In the genomic region with DNA sequence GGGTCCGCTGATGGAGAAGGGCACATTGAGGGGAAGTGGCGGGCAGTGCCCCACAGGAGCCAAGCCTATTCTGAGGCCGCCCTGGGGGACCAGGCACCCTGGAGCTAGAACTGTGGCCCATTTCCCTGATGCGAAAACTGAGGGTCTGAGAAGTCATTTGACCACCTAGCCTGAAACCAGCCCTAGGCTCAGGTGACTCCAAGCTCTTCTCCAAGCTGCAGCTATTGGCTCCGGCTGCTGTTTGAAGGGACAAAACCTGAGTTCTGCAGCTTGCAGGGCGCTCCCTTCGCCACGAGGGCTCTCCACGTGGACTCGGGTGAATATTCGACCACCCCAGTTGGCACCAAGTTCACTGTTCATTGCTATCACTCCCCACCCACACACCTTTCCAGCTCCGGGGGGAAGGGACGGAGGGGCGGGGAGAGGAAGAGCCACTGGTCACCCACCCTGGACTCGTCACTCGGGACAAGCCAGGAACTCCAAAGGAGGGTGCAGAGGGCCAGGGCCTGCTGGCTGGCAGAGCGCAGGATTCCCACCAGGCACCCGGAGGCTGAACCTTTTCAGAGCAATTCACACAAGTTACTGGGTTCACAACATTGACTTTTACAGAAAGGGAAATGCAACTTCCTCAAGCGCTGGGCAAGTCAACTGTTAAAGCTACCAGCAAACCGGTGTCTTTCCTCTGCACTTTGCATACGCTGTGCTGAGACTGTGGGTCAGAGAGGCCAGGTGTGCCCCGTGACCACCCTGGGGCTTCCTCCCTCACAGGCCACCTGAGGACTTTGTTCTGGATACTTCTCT, we compare ENCODE assay signal across 9 cellular contexts. TPM values are rescaled to one million over a fixed set of nuclear protein-coding genes. Genes with fewer than 3 reads are reported as not detected.
DNase-seq lines count a peak whose midpoint lies in the region; ATAC-seq and TF ChIP-seq lines count a peak whose summit lies in the region.
"Had no signal": no experiment of that assay in that cellular context is flagged by ENCODE, and none has a peak within 500 bp of the region (broad histone marks: within the 10 kb centered on the region; RNA-seq: fewer than 3 reads in every experiment).

No MANE protein-coding gene starts in this region.

- H3K9me2 ChIP-seq in MM.1S (replicated peaks; ENCODE audit: insufficient read depth, low read length) = no peaks in the 10 kb centered on the region

- no peak overlapping the region for H2BK12ac ChIP-seq in H9 (ENCODE audit: insufficient read length, low read depth, low read length)

- POLR2A ChIA-PET in activated naive CD8-positive, alpha-beta T cell treated with anti-CD3 and anti-CD28 coated beads, Interleukin-2, amount 10 ng/mL, durations not matched to agents 7 days and 5 days (lab: Charles Lee) = interaction anchor here (0.6 to 11.0 kb wide), 24 partner anchors 8 to 562 kb away, joined by 3 to 424 read pairs (median 8); partner anchors contain the start of genes CYTH4, GCAT, GGA1 and IL2RB

- no peaks in the 10 kb centered on the region for H3K23me2 ChIP-seq in H9 (ENCODE audit: insufficient read length, low read depth, low read length, poor library complexity, severe bottlenecking)

- no peak overlapping the region for H4K8ac ChIP-seq in H9 (replicated peaks; ENCODE audit: insufficient read length, low read depth, low read length)

- CTCF ChIA-PET in activated naive CD4-positive, alpha-beta T cell treated with anti-CD3 and anti-CD28 coated beads, Interleukin-2, amount 10 ng/mL, durations not matched to agents 7 days and 5 days (lab: Charles Lee) = interaction anchor here (1.4 to 9.8 kb wide), 3 partner anchors 15 to 45 kb away, joined by 3 to 134 read pairs (median 7); no protein-coding TSS in a partner anchor

- H3K9ac ChIP-seq in MM.1S (ENCODE audit: low read length) = peak overlapping the region; percentile 91
- H3K9ac ChIP-seq in H9 (ENCODE audit: extremely low read depth, insufficient read length, low read length) = no peak overlapping the region

- no peak overlapping the region for H2BK15ac ChIP-seq in H9 (ENCODE audit: low read depth, low read length)

- H3K27me3 ChIP-seq in MM.1S (replicated peaks; ENCODE audit: insufficient read depth, low read length) (no peaks in the 10 kb centered on the region), upper lobe of right lung (peaks cover 11% of the 10 kb centered on the region), H9 (ENCODE audit: insufficient read depth, low read length) (no peaks in the 10 kb centered on the region)
- H3K27me3 ChIP-seq: ovary had no signal

- no peak overlapping the region for H3K56ac ChIP-seq in H9 (ENCODE audit: insufficient read length, low read depth, low read length)

- intact Hi-C loops in upper lobe of right lung (cut with DNase I) = no loop called here

- peaks cover 40% of the 10 kb centered on the region for H3K4me1 Mint-ChIP-seq in activated naive CD4-positive, alpha-beta T cell treated with anti-CD3 and anti-CD28 coated beads, Interleukin-2, amount 10 ng/mL, durations not matched to agents 7 days and 5 days
- peaks cover 25% of the 10 kb centered on the region for H3K4me1 Mint-ChIP-seq in activated naive CD8-positive, alpha-beta T cell treated with anti-CD3 and anti-CD28 coated beads, Interleukin-2, amount 10 ng/mL, durations not matched to agents 7 days and 5 days
- peaks cover 14 to 32% of the 10 kb centered on the region in 2 experiments for H3K4me1 Mint-ChIP-seq in H9

- no peak overlapping the region for H4K91ac ChIP-seq in H9 (ENCODE audit: insufficient read length, low read depth, low read length)

- H3K4ac ChIP-seq in H9 (ENCODE audit: low read depth, low read length) = no peak overlapping the region

- H3K4me3 Mint-ChIP-seq in activated naive CD4-positive, alpha-beta T cell treated with anti-CD3 and anti-CD28 coated beads, Interleukin-2, amount 10 ng/mL, durations not matched to agents 7 days and 5 days = peak overlapping the region; percentile 100
- peak overlapping the region; percentile 100 for H3K4me3 Mint-ChIP-seq in activated naive CD8-positive, alpha-beta T cell treated with anti-CD3 and anti-CD28 coated beads, Interleukin-2, amount 10 ng/mL, durations not matched to agents 7 days and 5 days
- no peak overlapping the region for H3K4me3 Mint-ChIP-seq in H9

- H2AFZ ChIP-seq in MM.1S (ENCODE audit: low read length) (peak overlapping the region; percentile 57; the same call in 1 of the 2 replicates), H9 (ENCODE audit: low read length) (no peak overlapping the region)

- H3F3A ChIP-seq in MM.1S (ENCODE audit: insufficient read depth, low read length) = peaks cover 48% of the 10 kb centered on the region

- no peak overlapping the region for H2BK120ac ChIP-seq in H9 (ENCODE audit: low read depth, low read length, poor library complexity, severe bottlenecking)

- DNase-seq in activated naive CD4-positive, alpha-beta T cell treated with anti-CD3 and anti-CD28 coated beads, Interleukin-2, amount 10 ng/mL, durations not matched to agents 7 days and 5 days = no peak
- no peak for DNase-seq in activated naive CD4-positive, alpha-beta T cell (lab: John Stamatoyannopoulos, UW)
- DNase-seq in MM.1S (peak; percentile 89), upper lobe of right lung (peak; percentile 8), H9 (no peak), NCI-H524 (lab: John Stamatoyannopoulos, UW) (no peak)
- peak; percentile 47 for DNase-seq in activated naive CD8-positive, alpha-beta T cell treated with anti-CD3 and anti-CD28 coated beads, Interleukin-2, amount 10 ng/mL, durations not matched to agents 7 days and 5 days

- WGBS in H9 (ENCODE audit: extremely low coverage, insufficient read length, low lambda C conversion rate) = no CpG with 5 or more reads among the region's 22 CpGs

- no peak for ATAC-seq in activated naive CD8-positive, alpha-beta T cell treated with anti-CD3 and anti-CD28 coated beads, Interleukin-2, amount 10 ng/mL, durations not matched to agents 7 days and 5 days (ENCODE audit: low read depth)
- ATAC-seq in upper lobe of right lung = no peak
- ATAC-seq in HG03025 (IDR thresholded peaks at IDR 0.05; ENCODE audit: low FRiP score, unreplicated experiment) = no peak

- H3K9me3 ChIP-seq in MM.1S (replicated peaks; ENCODE audit: insufficient read depth, low read length) = no peaks in the 10 kb centered on the region
- H3K9me3 ChIP-seq in upper lobe of right lung = no peaks in the 10 kb centered on the region
- H3K9me3 ChIP-seq in H9 (ENCODE audit: control insufficient read depth, low read depth, low read length) = no peaks in the 10 kb centered on the region
- H3K9me3 ChIP-seq: ovary had no signal

- H3K4me3 ChIP-seq in MM.1S (ENCODE audit: low read length) (peak overlapping the region; percentile 100; the same call in 1 of the 2 replicates), upper lobe of right lung (no peak overlapping the region)
- H3K4me3 ChIP-seq: ovary had no signal

- H2BK5ac ChIP-seq in H9 (ENCODE audit: insufficient read length, low read length) = no peak overlapping the region

- peak; percentile 11; the same call in 1 of the 2 replicates for TF ChIP-seq CTCF in MM.1S (IDR thresholded peaks at IDR 0.05; ENCODE audit: low read length)
- no peak for TF ChIP-seq CTCF in upper lobe of right lung (IDR thresholded peaks at IDR 0.05)
- TF ChIP-seq CTCF in H9 (conservative IDR thresholded peaks at IDR 0.05) = no peak

- peaks cover 33% of the 10 kb centered on the region for H3K4me1 ChIP-seq in MM.1S (ENCODE audit: low read length)
- H3K4me1 ChIP-seq in upper lobe of right lung = peaks cover 6% of the 10 kb centered on the region
- no peaks in the 10 kb centered on the region for H3K4me1 ChIP-seq in H9 (ENCODE audit: insufficient read depth, low read length)

- H3K36me3 Mint-ChIP-seq in activated naive CD4-positive, alpha-beta T cell treated with anti-CD3 and anti-CD28 coated beads, Interleukin-2, amount 10 ng/mL, durations not matched to agents 7 days and 5 days = peaks cover 34% of the 10 kb centered on the region
- H3K36me3 Mint-ChIP-seq in activated naive CD8-positive, alpha-beta T cell treated with anti-CD3 and anti-CD28 coated beads, Interleukin-2, amount 10 ng/mL, durations not matched to agents 7 days and 5 days = peaks cover 34% of the 10 kb centered on the region
- no peaks in the 10 kb centered on the region for H3K36me3 Mint-ChIP-seq in H9 (ENCODE audit: insufficient read depth in 1 of 3, low read depth in 3 of 3)

- H3K4me2 ChIP-seq in MM.1S (ENCODE audit: low read depth, low read length) = peak overlapping the region; percentile 98
- no peak overlapping the region for H3K4me2 ChIP-seq in H9 (ENCODE audit: insufficient read depth, insufficient read length, low read length)

- no peaks in the 10 kb centered on the region for H3K79me1 ChIP-seq in H9 (ENCODE audit: insufficient read depth, low read depth, low read length, poor library complexity, severe bottlenecking)

- H3K36me3 ChIP-seq in MM.1S (replicated peaks; ENCODE audit: insufficient read depth, low read length) = peaks cover 14% of the 10 kb centered on the region
- no peaks in the 10 kb centered on the region for H3K36me3 ChIP-seq in upper lobe of right lung
- H3K36me3 ChIP-seq: ovary had no signal

- peak overlapping the region; percentile 93 for H3K27ac ChIP-seq in MM.1S (ENCODE audit: low read length)
- H3K27ac ChIP-seq in upper lobe of right lung = peak overlapping the region; percentile 73
- H3K27ac ChIP-seq in H9 (ENCODE audit: insufficient read length, low read depth, low read length) = no peak overlapping the region
- H3K27ac ChIP-seq: ovary had no signal

- H3K14ac ChIP-seq in H9 (ENCODE audit: insufficient read depth, low read length) = no peak overlapping the region; the same call in 1 of the 2 replicates

- no peaks in the 10 kb centered on the region for H4K20me1 ChIP-seq in MM.1S (ENCODE audit: insufficient read depth, low read length)
- H4K20me1 ChIP-seq in H9 (ENCODE audit: control insufficient read depth, insufficient read depth, insufficient read length) = no peaks in the 10 kb centered on the region

- H2BK20ac ChIP-seq in H9 (ENCODE audit: low read depth, low read length, poor library complexity, severe bottlenecking) = no peak overlapping the region

- no peak overlapping the region for H2AK5ac ChIP-seq in H9 (ENCODE audit: insufficient read length, low read length)

- H3K79me2 ChIP-seq in MM.1S (ENCODE audit: low read length) (peaks cover 44% of the 10 kb centered on the region), H9 (ENCODE audit: insufficient read depth, low read length) (no peaks in the 10 kb centered on the region)

- no peaks in the 10 kb centered on the region for H3K9me3 Mint-ChIP-seq in activated naive CD4-positive, alpha-beta T cell treated with anti-CD3 and anti-CD28 coated beads, Interleukin-2, amount 10 ng/mL, durations not matched to agents 7 days and 5 days
- H3K9me3 Mint-ChIP-seq in activated naive CD8-positive, alpha-beta T cell treated with anti-CD3 and anti-CD28 coated beads, Interleukin-2, amount 10 ng/mL, durations not matched to agents 7 days and 5 days = no peaks in the 10 kb centered on the region
- no peaks in the 10 kb centered on the region; a peak in 1 of 5 replicates for H3K9me3 Mint-ChIP-seq in H9

- no peak overlapping the region for H3K23ac ChIP-seq in H9 (ENCODE audit: insufficient read length, low read depth, low read length)

- no peak overlapping the region for H3K18ac ChIP-seq in H9 (ENCODE audit: insufficient read length, low read depth, low read length)

- peak overlapping the region; percentile 94 for H3K27ac Mint-ChIP-seq in activated naive CD4-positive, alpha-beta T cell treated with anti-CD3 and anti-CD28 coated beads, Interleukin-2, amount 10 ng/mL, durations not matched to agents 7 days and 5 days
- H3K27ac Mint-ChIP-seq in activated naive CD8-positive, alpha-beta T cell treated with anti-CD3 and anti-CD28 coated beads, Interleukin-2, amount 10 ng/mL, durations not matched to agents 7 days and 5 days = peak overlapping the region; percentile 100
- no peak overlapping the region for H3K27ac Mint-ChIP-seq in H9

- no peak overlapping the region for H3T11ph ChIP-seq in H9 (ENCODE audit: low read length)

- H3K27me3 Mint-ChIP-seq in activated naive CD4-positive, alpha-beta T cell treated with anti-CD3 and anti-CD28 coated beads, Interleukin-2, amount 10 ng/mL, durations not matched to agents 7 days and 5 days = peaks cover 9% of the 10 kb centered on the region
- no peaks in the 10 kb centered on the region for H3K27me3 Mint-ChIP-seq in activated naive CD8-positive, alpha-beta T cell treated with anti-CD3 and anti-CD28 coated beads, Interleukin-2, amount 10 ng/mL, durations not matched to agents 7 days and 5 days
- peaks cover 8% of the 10 kb centered on the region for H3K27me3 Mint-ChIP-seq in H9 (ENCODE audit: low read depth)

- no peak overlapping the region for H4K5ac ChIP-seq in H9 (ENCODE audit: insufficient read length, low read depth, low read length)

RNA-seq across cellular contexts. Expression of gene RAC2, which starts 1.1 kb away (rescaled TPM):
- total RNA-seq in activated naive CD8-positive, alpha-beta T cell treated with anti-CD3 and anti-CD28 coated beads, Interleukin-2, amount 10 ng/mL, durations not matched to agents 7 days and 5 days = 1,000 to 10,000 TPM in 1 of 2 experiments, 100 to 1,000 TPM in 1; 963 to 1,011 TPM
- total RNA-seq in upper lobe of right lung (107 TPM), H9 (2021) (2.5 and 2.8 TPM in 2 replicates)

RNA-seq across cellular contexts. Expression of gene SSTR3, which starts 32.8 kb away (rescaled TPM):
- total RNA-seq in activated naive CD8-positive, alpha-beta T cell treated with anti-CD3 and anti-CD28 coated beads, Interleukin-2, amount 10 ng/mL, durations not matched to agents 7 days and 5 days = 10 to 100 TPM; 10.1 to 11.3 TPM
- total RNA-seq in upper lobe of right lung (not detected), H9 (2021) (0.68 and 0.72 TPM in 2 replicates)

RNA-seq across cellular contexts. Expression of gene CYTH4, which starts 37.2 kb away (rescaled TPM):
- 100 to 1,000 TPM; 149 to 157 TPM for total RNA-seq in activated naive CD8-positive, alpha-beta T cell treated with anti-CD3 and anti-CD28 coated beads, Interleukin-2, amount 10 ng/mL, durations not matched to agents 7 days and 5 days
- total RNA-seq in upper lobe of right lung (37.9 TPM), H9 (2021) (not detected in 2 replicates)

RNA-seq across cellular contexts. Expression of gene C1QTNF6, which starts 57.1 kb away (rescaled TPM):
- total RNA-seq in activated naive CD8-positive, alpha-beta T cell treated with anti-CD3 and anti-CD28 coated beads, Interleukin-2, amount 10 ng/mL, durations not matched to agents 7 days and 5 days = 10 to 100 TPM; 15.2 to 15.7 TPM
- total RNA-seq in upper lobe of right lung (6.1 TPM), H9 (2021) (3.8 and 5.0 TPM in 2 replicates)

Comparison
In these comparisons a context has a peak if more than half of its experiments do, and no peak if none do; other contexts are left out.
1. DNase-seq: peak in MM.1S (single experiment), activated naive CD8-positive, alpha-beta T cell treated with anti-CD3 and anti-CD28 coated beads, Interleukin-2, amount 10 ng/mL, durations not matched to agents 7 days and 5 days (single experiment) and upper lobe of right lung (single experiment); none in activated naive CD4-positive, alpha-beta T cell treated with anti-CD3 and anti-CD28 coated beads, Interleukin-2, amount 10 ng/mL, durations not matched to agents 7 days and 5 days (single experiment), activated naive CD4-positive, alpha-beta T cell (0 of 4), H9 (single experiment) and NCI-H524 (0 of 2).
2. H3K27ac Mint-ChIP-seq: peak in activated naive CD4-positive, alpha-beta T cell treated with anti-CD3 and anti-CD28 coated beads, Interleukin-2, amount 10 ng/mL, durations not matched to agents 7 days and 5 days (single experiment) and activated naive CD8-positive, alpha-beta T cell treated with anti-CD3 and anti-CD28 coated beads, Interleukin-2, amount 10 ng/mL, durations not matched to agents 7 days and 5 days (single experiment); none in H9 (0 of 3).
3. H3K4me3 Mint-ChIP-seq: peak in activated naive CD4-positive, alpha-beta T cell treated with anti-CD3 and anti-CD28 coated beads, Interleukin-2, amount 10 ng/mL, durations not matched to agents 7 days and 5 days (single experiment) and activated naive CD8-positive, alpha-beta T cell treated with anti-CD3 and anti-CD28 coated beads, Interleukin-2, amount 10 ng/mL, durations not matched to agents 7 days and 5 days (single experiment); none in H9 (0 of 2).
4. RNA of gene RAC2, which starts 1.1 kb away (total RNA-seq): 963 to 1,011 TPM in activated naive CD8-positive, alpha-beta T cell treated with anti-CD3 and anti-CD28 coated beads, Interleukin-2, amount 10 ng/mL, durations not matched to agents 7 days and 5 days and 107 TPM in upper lobe of right lung (single experiment); 2.5 to 2.8 TPM in H9; every median in the first group is over 10 times any median in the second.
5. RNA of gene CYTH4, which starts 37.2 kb away (total RNA-seq): 149 to 157 TPM in activated naive CD8-positive, alpha-beta T cell treated with anti-CD3 and anti-CD28 coated beads, Interleukin-2, amount 10 ng/mL, durations not matched to agents 7 days and 5 days and 37.9 TPM in upper lobe of right lung (single experiment); not detected in H9; every median in the first group is over 10 times any median in the second.